ENCODE assay signal across 8 cellular contexts in the genomic region with DNA sequence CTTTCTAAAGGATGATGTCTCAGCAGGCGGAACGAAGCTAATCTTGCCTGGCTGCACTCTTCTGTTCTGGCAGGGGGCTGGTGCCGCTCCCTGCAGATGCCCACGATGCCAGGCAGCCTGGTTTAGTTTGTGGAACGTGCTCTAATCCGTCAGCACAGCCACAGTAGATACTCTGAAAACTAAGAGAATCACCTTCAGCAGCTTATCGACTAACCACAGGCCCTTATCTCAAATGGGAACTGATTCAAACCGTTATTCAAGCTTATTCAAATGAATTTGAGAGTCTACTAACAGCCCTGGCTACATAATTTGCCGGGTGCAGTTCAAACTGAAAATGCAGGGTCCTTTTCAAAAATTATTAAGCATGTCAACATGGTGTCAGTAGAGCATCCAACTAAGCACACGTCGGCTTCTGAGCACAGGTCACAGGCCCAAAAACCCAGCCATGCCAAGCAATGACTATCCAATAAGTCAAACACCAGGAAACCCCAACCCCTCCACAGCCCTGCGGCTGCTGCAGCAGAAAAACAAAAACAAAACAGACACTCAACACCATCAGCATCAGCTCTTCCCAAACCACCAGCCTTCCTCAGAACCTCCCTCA.
A peak's percentile ranks its signal among the peaks of the same experiment; 100 is the strongest.
DNase-seq lines count a peak whose midpoint lies in the region; ATAC-seq, FAIRE-seq and TF ChIP-seq lines count a peak whose summit lies in the region.

No MANE protein-coding gene starts in this region.

- H3K4me3 Mint-ChIP-seq in WTC11: peak overlapping the region; percentile 71
- H3K4me3 Mint-ChIP-seq in progenitor cell of endocrine pancreas (ENCODE audit: low read depth): peak overlapping the region; percentile 70

- H3K4me1 ChIP-seq in A549: peaks cover 22% of the 10 kb centered on the region
- peaks cover 6 to 61% (median 12%) of the 10 kb centered on the region in 3 donors for H3K4me1 ChIP-seq in esophagus squamous epithelium

- TF ChIP-seq POLR2A in A549 (IDR thresholded peaks at IDR 0.05; ENCODE audit: low read length) (no peak), esophagus squamous epithelium (IDR thresholded peaks at IDR 0.05) (no peak)

- H3K27ac ChIP-seq in A549 (no peak overlapping the region), esophagus squamous epithelium (peak overlapping the region; percentile 90 to 94 (median 94))

- H3K4me1 Mint-ChIP-seq in WTC11 (peaks cover 24% of the 10 kb centered on the region), progenitor cell of endocrine pancreas (ENCODE audit: low read depth) (peaks cover 21% of the 10 kb centered on the region)

- DNase-seq in A549 (ENCODE audit: low read depth in 1 of 2, low spot score in 1 of 2) (no peak), WTC11 (ENCODE audit: low spot score) (no peak), esophagus squamous epithelium (lab: John Stamatoyannopoulos, UW) (no peak), progenitor cell of endocrine pancreas (ENCODE audit: low spot score, unreplicated experiment) (no peak), NCI-H524 (lab: John Stamatoyannopoulos, UW) (no peak), HT-29 (ENCODE audit: low spot score) (no peak), HTR-8/SVneo (ENCODE audit: insufficient read length, low spot score) (no peak)

- TF ChIP-seq RAD21 in A549 (conservative IDR thresholded peaks at IDR 0.05 in 1 of 2, IDR thresholded peaks at IDR 0.05 in 1 of 2): no peak

- H3K27ac Mint-ChIP-seq in WTC11: no peak overlapping the region
- peak overlapping the region; percentile 6 for H3K27ac Mint-ChIP-seq in progenitor cell of endocrine pancreas

- FAIRE-seq in A549 (lab: Jason Lieb, UNC) (no peak), HTR-8/SVneo (lab: Jason Lieb, UNC) (no peak)

- TF ChIP-seq EP300 in A549 (IDR thresholded peaks at IDR 0.05): no peak

- intact Hi-C loops in esophagus squamous epithelium (cut with DNase I): no loop called here

- WGBS in A549 (ENCODE audit: missing lambda C conversion rate): 90% methylated on average over 12 of the region's 12 CpGs
- 25 to 37% methylated on average over 12 of the region's 12 CpGs for WGBS in esophagus squamous epithelium, 2 donors

- H3K36me3 Mint-ChIP-seq in WTC11 (no peaks in the 10 kb centered on the region), progenitor cell of endocrine pancreas (ENCODE audit: insufficient read depth) (no peaks in the 10 kb centered on the region)

- H3K9me3 Mint-ChIP-seq in WTC11: peaks cover 7% of the 10 kb centered on the region
- H3K9me3 Mint-ChIP-seq in progenitor cell of endocrine pancreas (ENCODE audit: low read depth): no peaks in the 10 kb centered on the region

- H3K9me3 ChIP-seq in A549 (no peaks in the 10 kb centered on the region), esophagus squamous epithelium (no peaks in the 10 kb centered on the region)

- no peak for TF ChIP-seq CTCF in A549 (IDR thresholded peaks at IDR 0.05)
- no peak for TF ChIP-seq CTCF in WTC11 (IDR thresholded peaks at IDR 0.05)
- no peak for TF ChIP-seq CTCF in esophagus squamous epithelium (IDR thresholded peaks at IDR 0.05)
- TF ChIP-seq CTCF in progenitor cell of endocrine pancreas (IDR thresholded peaks at IDR 0.05; ENCODE audit: unreplicated experiment): no peak

- no peak overlapping the region for H3K4me3 ChIP-seq in A549
- peak overlapping the region; percentile 49 to 72 (median 62) for H3K4me3 ChIP-seq in esophagus squamous epithelium

- POLR2A ChIA-PET in A549 (lab: Yijun Ruan, JAX): no interaction called here
- POLR2A ChIA-PET in WTC11 (lab: Charles Lee): interaction anchor here (0.8 kb wide), 1 partner anchor 19 kb away, joined by 3 read pairs; no protein-coding TSS in a partner anchor

- no peaks in the 10 kb centered on the region for H3K36me3 ChIP-seq in esophagus squamous epithelium

- peak overlapping the region; percentile 86; the same call in 2 of the 3 replicates for H3K4me2 ChIP-seq in A549

- CTCF ChIA-PET in A549 (lab: Yijun Ruan, JAX): interaction anchor here (0.9 to 3.1 kb wide), 3 partner anchors 11 to 209 kb away, joined by 3 to 8 read pairs (median 4); no protein-coding TSS in a partner anchor
- CTCF ChIA-PET in WTC11 (lab: Charles Lee): interaction anchor here (0.7 to 1.9 kb wide), 8 partner anchors 187 to 359 kb away, joined by 3 to 10 read pairs (median 3); no protein-coding TSS in a partner anchor

- no peak for ATAC-seq in A549
- peak; percentile 38 for ATAC-seq in GM21786 (IDR thresholded peaks at IDR 0.05; ENCODE audit: unreplicated experiment)
- ATAC-seq in WTC11: no peak

- no peaks in the 10 kb centered on the region for H3K27me3 ChIP-seq in esophagus squamous epithelium

- peaks cover 45% of the 10 kb centered on the region for H3K27me3 Mint-ChIP-seq in WTC11 (ENCODE audit: low read depth)
- peaks cover 48% of the 10 kb centered on the region for H3K27me3 Mint-ChIP-seq in progenitor cell of endocrine pancreas

TF ChIP-seq in A549, 52 proteins besides CTCF, POLR2A, EP300 and RAD21 (continues in another document):
- TF ChIP-seq, protein P1, sequence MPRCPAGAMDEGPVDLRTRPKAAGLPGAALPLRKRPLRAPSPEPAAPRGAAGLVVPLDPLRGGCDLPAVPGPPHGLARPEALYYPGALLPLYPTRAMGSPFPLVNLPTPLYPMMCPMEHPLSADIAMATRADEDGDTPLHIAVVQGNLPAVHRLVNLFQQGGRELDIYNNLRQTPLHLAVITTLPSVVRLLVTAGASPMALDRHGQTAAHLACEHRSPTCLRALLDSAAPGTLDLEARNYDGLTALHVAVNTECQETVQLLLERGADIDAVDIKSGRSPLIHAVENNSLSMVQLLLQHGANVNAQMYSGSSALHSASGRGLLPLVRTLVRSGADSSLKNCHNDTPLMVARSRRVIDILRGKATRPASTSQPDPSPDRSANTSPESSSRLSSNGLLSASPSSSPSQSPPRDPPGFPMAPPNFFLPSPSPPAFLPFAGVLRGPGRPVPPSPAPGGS (IDR thresholded peaks at IDR 0.05): no peak
- no peak for TF ChIP-seq REST (IDR thresholded peaks at IDR 0.05)
- TF ChIP-seq CBX8 (IDR thresholded peaks at IDR 0.05): no peak
- TF ChIP-seq CEBPB (IDR thresholded peaks at IDR 0.05): no peak

TF ChIP-seq in WTC11, 78 proteins besides CTCF, POLR2A, EP300 and RAD21 (continues in another document):
- TF ChIP-seq ZNF317 (CRISPR knock-in tag; IDR thresholded peaks at IDR 0.05; ENCODE audit: borderline replicate concordance, low read depth) (no peak), ZNF281 (CRISPR knock-in tag; IDR thresholded peaks at IDR 0.05) (no peak), PREB (CRISPR knock-in tag; IDR thresholded peaks at IDR 0.05; ENCODE audit: borderline replicate concordance) (no peak), CREM (CRISPR knock-in tag; IDR thresholded peaks at IDR 0.05) (no peak), JAZF1 (CRISPR knock-in tag; IDR thresholded peaks at IDR 0.05) (no peak), NR3C1 (CRISPR knock-in tag; conservative IDR thresholded peaks at IDR 0.05; ENCODE audit: low read depth) (no peak), ZNF396 (CRISPR knock-in tag; IDR thresholded peaks at IDR 0.05; ENCODE audit: borderline replicate concordance) (no peak), ZNF671 (CRISPR knock-in tag; IDR thresholded peaks at IDR 0.05) (no peak), ZNF425 (CRISPR knock-in tag; conservative IDR thresholded peaks at IDR 0.05) (no peak), ETV6 (CRISPR knock-in tag; IDR thresholded peaks at IDR 0.05) (no peak), SMAD3 (CRISPR knock-in tag; IDR thresholded peaks at IDR 0.05; ENCODE audit: borderline replicate concordance) (no peak), TEAD4 (CRISPR knock-in tag; IDR thresholded peaks at IDR 0.05) (no peak), FOXK1 (CRISPR knock-in tag; IDR thresholded peaks at IDR 0.05) (no peak)

Comparison
In these comparisons a context has a peak if more than half of its experiments do, and no peak if none do; other contexts are left out.
1. H3K27ac ChIP-seq: peak in esophagus squamous epithelium (4 of 4); none in A549 (0 of 2).